In genomic region chr19:18433735-18434398, GRCh38 we compare ENCODE assay signal across 1 cellular context.
TF ChIP-seq lines count a peak whose summit lies in the region.

No MANE protein-coding gene starts in this region.

TF ChIP-seq in endothelial cell of umbilical vein, 7 proteins besides CTCF, POLR2A, EP300 and RAD21:
- TF ChIP-seq MYC (IDR thresholded peaks at IDR 0.05; ENCODE audit: low read depth, low read length) (no peak), POLR2AphosphoS5 (IDR thresholded peaks at IDR 0.05; ENCODE audit: insufficient read depth, low read depth, low read length) (peak; percentile 0), EZH2 (IDR thresholded peaks at IDR 0.05; ENCODE audit: borderline replicate concordance, low read depth, low read length, severe bottlenecking) (no peak), GATA2 (IDR thresholded peaks at IDR 0.05; ENCODE audit: insufficient read depth, insufficient read length, low read depth, low read length) (no peak), FOS (IDR thresholded peaks at IDR 0.05; ENCODE audit: borderline replicate concordance, insufficient read depth, low read length) (no peak)
